ENCODE assay signal across 20 cellular contexts in the genomic region with DNA sequence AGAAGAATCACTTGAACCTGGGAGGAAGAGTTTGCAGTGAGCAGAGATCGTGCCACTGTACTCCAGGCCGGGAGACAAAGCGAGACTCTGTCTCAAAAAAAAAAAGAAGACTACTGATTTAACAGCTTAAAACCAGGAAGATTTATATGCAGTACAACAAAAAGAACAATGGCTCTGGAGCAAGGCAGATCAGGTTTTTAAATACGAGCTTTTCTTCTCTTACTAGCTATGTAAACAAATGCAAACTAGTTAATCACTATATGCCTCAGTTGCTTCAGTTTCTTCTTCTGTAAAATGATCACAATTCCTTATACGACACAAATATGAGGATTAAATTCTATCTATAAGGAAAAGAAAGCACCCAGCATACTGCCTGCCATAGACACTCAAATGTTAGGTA.
"Had no signal": no experiment of that assay in that cellular context is flagged by ENCODE, and none has a peak within 500 bp of the region (broad histone marks: within the 10 kb centered on the region; RNA-seq: fewer than 3 reads in every experiment).

No MANE protein-coding gene starts in this region.

- H3K27me3 Mint-ChIP-seq: naive thymus-derived CD8-positive, alpha-beta T cell; stimulated activated naive B cell treated with anti-CD40 and anti-IgM and Interleukin-4, amounts not matched to agents 10 μg/mL and 1 μg/mL and 100 μg/mL, for 72 hours; stimulated activated naive CD8-positive, alpha-beta T cell treated with anti-CD3 and anti-CD28 coated beads, Interleukin-15, amount 100 ng/mL, for 72 hours had no signal

- H3K4me3 Mint-ChIP-seq: naive thymus-derived CD8-positive, alpha-beta T cell; neural crest cell; stimulated activated naive B cell treated with anti-CD40 and anti-IgM and Interleukin-4, amounts not matched to agents 10 μg/mL and 1 μg/mL and 100 μg/mL, for 72 hours; stimulated activated naive CD8-positive, alpha-beta T cell treated with anti-CD3 and anti-CD28 coated beads, Interleukin-15, amount 100 ng/mL, for 72 hours had no signal

- H3K27ac Mint-ChIP-seq: stimulated activated naive B cell treated with anti-CD40 and anti-IgM and Interleukin-4, amounts not matched to agents 10 μg/mL and 1 μg/mL and 100 μg/mL, for 72 hours; stimulated activated naive CD8-positive, alpha-beta T cell treated with anti-CD3 and anti-CD28 coated beads, Interleukin-15, amount 100 ng/mL, for 72 hours had no signal

- H3K27ac ChIP-seq: dorsolateral prefrontal cortex, esophagus muscularis mucosa, gastrocnemius medialis, ovary, right atrium auricular region, sigmoid colon, skin epidermis, testis, transverse colon had no signal

- H3K4me1 ChIP-seq: testis had no signal

- H3K4me3 ChIP-seq: dorsolateral prefrontal cortex, esophagus muscularis mucosa, gastrocnemius medialis, mucosa of descending colon, ovary, right atrium auricular region, sigmoid colon, skin epidermis, testis, transverse colon had no signal

- H3K9me3 ChIP-seq: esophagus muscularis mucosa, gastrocnemius medialis, mucosa of descending colon, ovary, right atrium auricular region, sigmoid colon, testis, transverse colon had no signal

- H3K27me3 ChIP-seq: dorsolateral prefrontal cortex, esophagus muscularis mucosa, gastrocnemius medialis, ovary, right atrium auricular region, sigmoid colon, testis, transverse colon had no signal

- ATAC-seq: gastrocnemius medialis; left lobe of liver; mucosa of descending colon; naive thymus-derived CD8-positive, alpha-beta T cell; stimulated activated naive B cell treated with anti-CD40 and anti-IgM and Interleukin-4, amounts not matched to agents 10 μg/mL and 1 μg/mL and 100 μg/mL, for 72 hours; stimulated activated naive CD8-positive, alpha-beta T cell treated with anti-CD3 and anti-CD28 coated beads, Interleukin-15, amount 100 ng/mL, for 72 hours had no signal

- DNase-seq: cortex of kidney; dorsolateral prefrontal cortex; effector CD8-positive, alpha-beta T cell; gastrocnemius medialis; mammary epithelial cell; mucosa of descending colon; naive thymus-derived CD8-positive, alpha-beta T cell; ovary; sigmoid colon; stimulated activated CD4-positive, alpha-beta T cell treated with anti-CD3 and anti-CD28 coated beads, Interleukin-2, amount 100 ng/mL, for 24 hours; stimulated activated CD4-positive, alpha-beta T cell treated with anti-CD3 and anti-CD28 coated beads, Interleukin-4, amount 100 ng/mL, for 4 hours; stimulated activated naive B cell treated with anti-CD40 and anti-IgM and Interleukin-4, amounts not matched to agents 10 μg/mL and 1 μg/mL and 100 μg/mL, for 72 hours; stimulated activated naive CD8-positive, alpha-beta T cell treated with anti-CD3 and anti-CD28 coated beads, Interleukin-15, amount 100 ng/mL, for 72 hours; testis; transverse colon had no signal

- H3K36me3 ChIP-seq: esophagus muscularis mucosa, gastrocnemius medialis, ovary, right atrium auricular region, sigmoid colon, transverse colon had no signal

- H3K9me3 Mint-ChIP-seq: naive thymus-derived CD8-positive, alpha-beta T cell; neural crest cell; stimulated activated naive B cell treated with anti-CD40 and anti-IgM and Interleukin-4, amounts not matched to agents 10 μg/mL and 1 μg/mL and 100 μg/mL, for 72 hours; stimulated activated naive CD8-positive, alpha-beta T cell treated with anti-CD3 and anti-CD28 coated beads, Interleukin-15, amount 100 ng/mL, for 72 hours had no signal
